ENCODE assay signal across 1 cellular context in the genomic region with DNA sequence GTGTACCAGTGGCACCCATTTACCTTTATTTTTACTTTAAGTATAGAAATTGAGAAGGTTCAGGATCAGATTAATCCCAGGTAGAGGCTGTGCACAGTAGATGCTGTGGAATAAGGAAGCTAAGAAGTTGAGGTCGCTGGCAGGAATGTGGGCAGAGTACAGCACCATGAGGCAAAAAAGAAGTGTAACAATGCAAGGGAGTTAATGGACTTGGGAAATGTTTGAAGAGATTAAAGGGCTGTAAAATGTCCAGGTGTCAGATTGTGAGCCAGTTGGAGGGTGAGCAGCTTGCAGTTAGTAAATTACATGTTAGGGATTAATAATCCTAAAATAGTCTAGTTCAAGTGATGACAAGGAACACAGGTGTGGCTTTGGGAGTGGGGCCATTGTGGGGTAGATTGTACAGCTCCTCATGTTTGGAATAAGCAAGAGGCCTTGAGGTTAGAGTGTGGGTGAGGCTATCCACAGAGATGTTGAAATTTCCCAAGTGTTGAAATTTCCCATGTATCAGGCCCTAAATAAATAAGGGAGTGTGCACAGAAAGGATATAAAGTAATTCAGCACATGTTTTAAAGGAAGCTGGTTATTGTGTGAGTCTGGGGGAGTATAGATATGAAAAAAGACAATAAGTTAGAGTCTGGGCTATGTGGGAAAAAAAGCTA.
TF ChIP-seq lines count a peak whose summit lies in the region.

No MANE protein-coding gene starts in this region.

TF ChIP-seq in liver, 16 proteins besides CTCF, POLR2A, EP300 and RAD21 (continued from another document):
- TF ChIP-seq HNF4G (IDR thresholded peaks at IDR 0.05) = peak; percentile 41
- TF ChIP-seq, protein P1, sequence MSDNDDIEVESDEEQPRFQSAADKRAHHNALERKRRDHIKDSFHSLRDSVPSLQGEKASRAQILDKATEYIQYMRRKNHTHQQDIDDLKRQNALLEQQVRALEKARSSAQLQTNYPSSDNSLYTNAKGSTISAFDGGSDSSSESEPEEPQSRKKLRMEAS (IDR thresholded peaks at IDR 0.05) = peak; percentile 80
- no peak for TF ChIP-seq TAF1 (conservative IDR thresholded peaks at IDR 0.05)
- peak; percentile 84 to 88 for TF ChIP-seq RXRA (IDR thresholded peaks at IDR 0.05)
